ENCODE assay signal across 8 cellular contexts in the genomic region with DNA sequence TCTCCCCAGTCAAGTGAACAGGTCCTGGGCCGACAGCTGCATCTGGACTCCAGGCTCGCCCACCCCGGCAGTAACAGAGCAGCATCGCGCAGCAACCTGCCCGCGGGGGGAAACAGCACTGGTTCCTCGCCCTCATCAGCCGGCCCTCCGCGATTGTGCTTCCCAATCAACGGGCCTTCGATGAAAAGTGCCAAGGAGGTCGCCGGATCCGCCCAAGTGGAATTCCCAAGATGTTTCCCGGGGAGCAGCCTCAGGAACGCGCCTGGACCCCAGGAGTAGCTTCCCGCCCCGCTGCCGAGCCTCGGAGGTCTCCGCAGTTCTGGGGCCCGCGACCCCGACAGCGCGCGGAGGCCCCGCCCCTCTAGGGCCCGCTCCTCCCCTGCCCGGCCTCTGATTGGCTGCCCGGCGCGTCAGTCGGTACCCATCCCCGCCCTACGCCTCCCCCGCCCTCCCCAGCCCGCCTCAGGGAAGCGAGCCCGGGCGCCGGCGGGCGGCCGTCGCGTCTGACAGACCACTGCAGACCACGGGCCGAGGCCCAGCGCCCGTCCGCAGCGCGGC. TPM values are rescaled to one million over a fixed set of nuclear protein-coding genes. Genes with fewer than 3 reads are reported as not detected.
DNase-seq lines count a peak whose midpoint lies in the region; ATAC-seq, FAIRE-seq and TF ChIP-seq lines count a peak whose summit lies in the region.

TSS of gene OTULINL (plus strand) at position 460 of the 558 bp plus-strand sequence. CDS start 103 bp downstream, outside the sequence.

- H3K9me3 ChIP-seq in T-helper 17 cell (ENCODE audit: control insufficient read depth, low read length, poor library complexity, severe bottlenecking): no peaks in the 10 kb centered on the region
- H3K9me3 ChIP-seq in right cardiac atrium (ENCODE audit: control insufficient read depth, low read length): peaks cover 9% of the 10 kb centered on the region
- no peaks in the 10 kb centered on the region for H3K9me3 ChIP-seq in uterus

- H3K27ac Mint-ChIP-seq in T-helper 17 cell: peak within 1 kb of the TSS; percentile 86

- FAIRE-seq in GM12892 (lab: Jason Lieb, UNC): no peak

- H3K4me3 Mint-ChIP-seq in T-helper 17 cell: peak within 1 kb of the TSS; percentile 90

- no peaks in the 10 kb centered on the region for H3K36me3 Mint-ChIP-seq in T-helper 17 cell (ENCODE audit: low read depth)

- no peak within 1 kb of the TSS for H3K27ac ChIP-seq in right cardiac atrium (ENCODE audit: low read length)
- peak within 1 kb of the TSS; percentile 48 for H3K27ac ChIP-seq in uterus

- 2% methylated on average over 57 of the region's 57 CpGs for WGBS in right cardiac atrium

- peaks cover 2% of the 10 kb centered on the region for H3K4me1 ChIP-seq in right cardiac atrium (ENCODE audit: control insufficient read depth, insufficient read depth, low read length)
- no peaks in the 10 kb centered on the region for H3K4me1 ChIP-seq in uterus

- peaks cover 20% of the 10 kb centered on the region for H3K4me1 Mint-ChIP-seq in T-helper 17 cell

- ATAC-seq in HG02763 (IDR thresholded peaks at IDR 0.05; ENCODE audit: unreplicated experiment) (peak; percentile 99), T-helper 17 cell (peak; percentile 87), right cardiac atrium (peak; percentile 97 to 98)

- TF ChIP-seq POLR2A in GM12892 (IDR thresholded peaks at IDR 0.05; ENCODE audit: low read depth, low read length) (no peak), uterus (IDR thresholded peaks at IDR 0.05) (no peak)

- no peaks in the 10 kb centered on the region for H3K27me3 Mint-ChIP-seq in T-helper 17 cell

- DNase-seq in GM12892 (ENCODE audit: insufficient read length): peak; percentile 87
- peak; percentile 47 for DNase-seq in NCI-H1417 treated with DMSO at 0.1 percent for 48 hours (lab: John Stamatoyannopoulos, UW)
- peak; percentile 79 to 81 (median 80) for DNase-seq in T-helper 17 cell
- DNase-seq in amniotic epithelial cell (ENCODE audit: low read depth): peak; percentile 73
- peak; percentile 90 to 96 (median 95) for DNase-seq in right cardiac atrium
- peak; percentile 92 for DNase-seq in retina
- DNase-seq in uterus: peak; percentile 85 to 87

- H3K4me3 ChIP-seq in right cardiac atrium (ENCODE audit: low read length) (peak within 1 kb of the TSS; percentile 83), uterus (peak within 1 kb of the TSS; percentile 31 to 86)

- intact Hi-C loops in right cardiac atrium (cut with DNase I) (no loop called here), uterus (cut with DNase I; ENCODE audit: low total_unique reads) (no loop called here)

- TF ChIP-seq CTCF in uterus (IDR thresholded peaks at IDR 0.05): no peak

- H3K36me3 ChIP-seq in uterus: no peaks in the 10 kb centered on the region

- H3K27me3 ChIP-seq in right cardiac atrium (ENCODE audit: control insufficient read depth, insufficient read depth) (no peaks in the 10 kb centered on the region), uterus (no peaks in the 10 kb centered on the region)

RNA-seq across cellular contexts. Expression of gene OTULINL, which starts in this region (rescaled TPM):
- 0.17 TPM for polyA plus RNA-seq in GM12892 (2012; ENCODE audit: missing spikeins)
- total RNA-seq in T-helper 17 cell: 10 to 100 TPM; 31.4 to 42.8 TPM
- 1 to 10 TPM; 2.8 to 5.6 (median 4.5) TPM for total RNA-seq in right cardiac atrium
- polyA plus RNA-seq in right cardiac atrium: 0.72 TPM
- 10 to 100 TPM in 1 of 4 donors, 1 to 10 TPM in 3; 1.0 to 16.1 (median 3.8) TPM for total RNA-seq in uterus
